ENCODE assay signal across 8 cellular contexts in the genomic region with DNA sequence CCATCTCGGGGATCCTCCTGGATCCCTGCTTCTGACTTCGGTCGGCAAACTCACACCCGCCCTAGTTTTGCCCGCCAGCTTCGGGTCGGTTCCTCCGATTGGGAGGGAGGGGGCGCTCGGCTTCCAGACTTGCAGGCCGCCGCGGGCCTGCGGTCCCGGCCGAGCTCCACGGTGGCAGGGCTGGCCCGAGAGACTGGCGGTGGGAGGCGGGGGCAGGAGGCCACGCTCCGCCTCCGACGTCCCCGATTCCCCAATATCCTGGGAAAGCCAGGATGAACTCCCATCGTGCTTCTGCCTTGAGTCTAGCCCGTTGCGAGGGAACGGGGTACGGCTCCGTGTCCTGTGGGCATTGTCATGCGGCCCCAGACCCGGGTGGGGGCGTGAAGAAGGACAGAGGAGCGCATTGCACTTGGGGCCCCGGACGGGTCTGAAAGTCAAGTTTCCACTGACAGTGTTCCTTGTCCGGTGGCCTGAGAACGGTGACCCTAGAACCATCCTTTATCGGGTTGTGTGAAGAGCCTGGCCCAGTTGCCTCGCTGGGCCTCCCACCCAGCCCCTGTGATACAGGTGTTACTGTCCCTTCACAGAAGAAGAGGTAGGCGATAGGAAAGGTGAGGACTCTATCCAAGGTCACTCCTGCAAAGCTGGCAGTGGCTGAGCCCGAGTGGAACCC. TPM values are rescaled to one million over a fixed set of nuclear protein-coding genes. Genes with fewer than 3 reads are reported as not detected.
DNase-seq lines count a peak whose midpoint lies in the region; ATAC-seq, FAIRE-seq and TF ChIP-seq lines count a peak whose summit lies in the region.

No MANE protein-coding gene starts in this region.

- no peak for TF ChIP-seq POLR2A in H1 (IDR thresholded peaks at IDR 0.05; ENCODE audit: control extremely low read depth in 1 of 2, low read depth in 2 of 2, low read length in 2 of 2)

- CTCF ChIA-PET in activated CD8-positive, alpha-beta T cell treated with anti-CD3 and anti-CD28 coated beads, Interleukin-2, amount 10 ng/mL, durations not matched to agents 7 days and 5 days (lab: Charles Lee): interaction anchor here (0.7 to 2.0 kb wide), 9 partner anchors 10 to 338 kb away, joined by 3 to 11 read pairs (median 5); no protein-coding TSS in a partner anchor
- CTCF ChIA-PET in H1 (lab: Charles Lee; ENCODE audit: partially characterized antibody): interaction anchor here (0.6 to 9.9 kb wide), 41 partner anchors 8 to 337 kb away, joined by 3 to 118 read pairs (median 6); no protein-coding TSS in a partner anchor

- peaks cover 14% of the 10 kb centered on the region for H3K27me3 ChIP-seq in CD4-positive, CD25-positive, alpha-beta regulatory T cell (ENCODE audit: control insufficient read depth, insufficient read depth, low read length)
- H3K27me3 ChIP-seq in H1 (replicated peaks in 1 of 4; ENCODE audit: control insufficient read depth in 3 of 4, extremely low read depth in 1 of 4, insufficient read depth in 3 of 4, low read length in 3 of 4): peaks cover 45 to 76% (median 67%) of the 10 kb centered on the region in 4 experiments

- peaks cover 0 to 3% of the 10 kb centered on the region in 2 experiments for H4K20me1 ChIP-seq in H1 (replicated peaks in 1 of 2; ENCODE audit: control insufficient read depth in 1 of 2, insufficient read depth in 2 of 2, low read length in 2 of 2)

- no peak for FAIRE-seq in H1 (lab: Jason Lieb, UNC)

- H2BK20ac ChIP-seq in H1 (ENCODE audit: low read length): no peak overlapping the region

- no peak overlapping the region for H4K8ac ChIP-seq in H1 (ENCODE audit: extremely low read depth, insufficient read depth, low read length)

- H2BK5ac ChIP-seq in H1 (ENCODE audit: low read depth, low read length): no peak overlapping the region

- TF ChIP-seq CTCF in H1 (IDR thresholded peaks at IDR 0.05; ENCODE audit: control extremely low read depth in 1 of 3, insufficient read depth in 1 of 3, low read depth in 1 of 3, low read length in 3 of 3): peak in 2 of 3 experiments; percentile 91 to 97; a peak in 3 of 4 replicates

- POLR2A ChIA-PET in activated CD8-positive, alpha-beta T cell treated with anti-CD3 and anti-CD28 coated beads, Interleukin-2, amount 10 ng/mL, durations not matched to agents 7 days and 5 days (lab: Charles Lee): no interaction called here
- POLR2A ChIA-PET in H1 (lab: Charles Lee; ENCODE audit: partially characterized antibody): interaction anchor here (1.1 to 1.5 kb wide), 2 partner anchors 89 to 98 kb away, joined by 3 read pairs; no protein-coding TSS in a partner anchor

- no peaks in the 10 kb centered on the region for H3K9me3 ChIP-seq in CD4-positive, CD25-positive, alpha-beta regulatory T cell (ENCODE audit: control insufficient read depth in 2 of 2, low read length in 2 of 2)
- H3K9me3 ChIP-seq in H1 (ENCODE audit: insufficient read depth in 2 of 2, low read depth in 1 of 2, low read length in 1 of 2): no peaks in the 10 kb centered on the region

- H2BK12ac ChIP-seq in H1 (ENCODE audit: low read depth, low read length): no peak overlapping the region

- no peak for ATAC-seq in CD4-positive, CD25-positive, alpha-beta regulatory T cell (ENCODE audit: low read depth in 2 of 2)
- ATAC-seq in GM21786 (IDR thresholded peaks at IDR 0.05; ENCODE audit: unreplicated experiment): peak; percentile 60
- peak; percentile 46 for ATAC-seq in activated CD8-positive, alpha-beta T cell treated with anti-CD3 and anti-CD28 coated beads, Interleukin-2, amount 10 ng/mL, durations not matched to agents 7 days and 5 days
- no peak for ATAC-seq in GM18519 (IDR thresholded peaks at IDR 0.05; ENCODE audit: low FRiP score, unreplicated experiment)

- H2BK120ac ChIP-seq in H1 (replicated peaks; ENCODE audit: low read depth, low read length): no peak overlapping the region

- H3K27ac ChIP-seq in CD4-positive, CD25-positive, alpha-beta regulatory T cell (ENCODE audit: insufficient read depth, low read length, poor library complexity, severe bottlenecking): no peak overlapping the region
- no peak overlapping the region for H3K27ac ChIP-seq in H1 (ENCODE audit: low read depth, low read length)

- H3K4me1 Mint-ChIP-seq in CD4-positive, CD25-positive, alpha-beta regulatory T cell: peaks cover 0 to 29% (median 11%) of the 10 kb centered on the region in 4 donors
- H3K4me1 Mint-ChIP-seq in activated CD8-positive, alpha-beta T cell treated with anti-CD3 and anti-CD28 coated beads, Interleukin-2, amount 10 ng/mL, durations not matched to agents 7 days and 5 days (ENCODE audit: low read depth): peaks cover 25% of the 10 kb centered on the region

- H2AFZ ChIP-seq in H1 (ENCODE audit: low read length): no peak overlapping the region

- H3K14ac ChIP-seq in H1 (ENCODE audit: insufficient read length): no peak overlapping the region

- no peaks in the 10 kb centered on the region for H3K36me3 ChIP-seq in CD4-positive, CD25-positive, alpha-beta regulatory T cell (ENCODE audit: control insufficient read depth, insufficient read depth, low read length)
- peaks cover 0 to 19% (median 0%) of the 10 kb centered on the region in 4 experiments; a peak in 2 of 8 replicates for H3K36me3 ChIP-seq in H1 (ENCODE audit: control insufficient read depth in 2 of 4, insufficient read depth in 4 of 4, low read length in 3 of 4)

- no peak overlapping the region for H3K27ac Mint-ChIP-seq in CD4-positive, CD25-positive, alpha-beta regulatory T cell
- no peak overlapping the region for H3K27ac Mint-ChIP-seq in activated CD8-positive, alpha-beta T cell treated with anti-CD3 and anti-CD28 coated beads, Interleukin-2, amount 10 ng/mL, durations not matched to agents 7 days and 5 days

- no peak overlapping the region for H3K4me3 ChIP-seq in CD4-positive, CD25-positive, alpha-beta regulatory T cell (ENCODE audit: low read depth, low read length)
- H3K4me3 ChIP-seq in H1 (ENCODE audit: extremely low read depth in 1 of 4, insufficient read depth in 2 of 4, low read depth in 3 of 4, low read length in 4 of 4): peak overlapping the region in 3 of 4 experiments; percentile 9 to 57 (median 11); a peak in 3 of 8 replicates

- WGBS in H1 (ENCODE audit: extremely low coverage in 1 of 2, insufficient coverage in 1 of 2, insufficient read length in 1 of 2, insufficient replicate concordance in 2 of 2, low coverage in 1 of 2, low lambda C conversion rate in 2 of 2, missing lambda C conversion rate in 1 of 2), 2 experiments: 6% methylated on average over 43 of the region's 43 CpGs; no CpG with 5 or more reads in 1 of the 2 experiments

- peaks cover 13% of the 10 kb centered on the region; the same call in 1 of the 2 replicates for H3K23me2 ChIP-seq in H1 (ENCODE audit: low read depth, low read length)

- peaks cover 53% of the 10 kb centered on the region for H3K27me3 Mint-ChIP-seq in CD4-positive, CD25-positive, alpha-beta regulatory T cell
- H3K27me3 Mint-ChIP-seq in activated CD8-positive, alpha-beta T cell treated with anti-CD3 and anti-CD28 coated beads, Interleukin-2, amount 10 ng/mL, durations not matched to agents 7 days and 5 days (ENCODE audit: low read depth): peaks cover 58% of the 10 kb centered on the region

- H3K9ac ChIP-seq in H1 (replicated peaks in 1 of 4; ENCODE audit: extremely low read depth in 1 of 4, low read depth in 3 of 4, low read length in 3 of 4): no peak overlapping the region

- H3K56ac ChIP-seq in H1 (replicated peaks; ENCODE audit: insufficient read length, low read depth, low read length): no peak overlapping the region

- H3K23ac ChIP-seq in H1 (ENCODE audit: insufficient read length): no peak overlapping the region

- no peaks in the 10 kb centered on the region for H3K79me2 ChIP-seq in H1 (ENCODE audit: control insufficient read depth in 1 of 2, insufficient read depth in 2 of 2, low read length in 2 of 2)

- no peaks in the 10 kb centered on the region for H3K79me1 ChIP-seq in H1 (ENCODE audit: low read depth, low read length)

- H3K4me3 Mint-ChIP-seq in CD4-positive, CD25-positive, alpha-beta regulatory T cell: peak overlapping the region; percentile 64 to 85 (median 79)
- peak overlapping the region; percentile 25 for H3K4me3 Mint-ChIP-seq in activated CD8-positive, alpha-beta T cell treated with anti-CD3 and anti-CD28 coated beads, Interleukin-2, amount 10 ng/mL, durations not matched to agents 7 days and 5 days

- no peak overlapping the region for H4K5ac ChIP-seq in H1 (ENCODE audit: insufficient read length, low read depth, low read length)

- H2BK15ac ChIP-seq in H1 (ENCODE audit: low read length): no peak overlapping the region

- H3K9me3 Mint-ChIP-seq in CD4-positive, CD25-positive, alpha-beta regulatory T cell: peaks cover 0 to 2% (median 0%) of the 10 kb centered on the region in 7 donors
- H3K9me3 Mint-ChIP-seq in activated CD8-positive, alpha-beta T cell treated with anti-CD3 and anti-CD28 coated beads, Interleukin-2, amount 10 ng/mL, durations not matched to agents 7 days and 5 days (ENCODE audit: insufficient read depth): no peaks in the 10 kb centered on the region

- no peak overlapping the region for H2AK5ac ChIP-seq in H1 (ENCODE audit: low read depth, low read length)

- TF ChIP-seq EP300 in H1 (IDR thresholded peaks at IDR 0.05; ENCODE audit: borderline replicate concordance in 1 of 2, low read depth in 2 of 2, low read length in 2 of 2): 0 out of 3 replicates have a peak, but pooled peaks of 1 of the 2 experiments have one; percentile 27

- no peak overlapping the region for H3K4ac ChIP-seq in H1 (replicated peaks; ENCODE audit: insufficient read length, low read depth, low read length)

- H3K36me3 Mint-ChIP-seq in CD4-positive, CD25-positive, alpha-beta regulatory T cell: no peaks in the 10 kb centered on the region
- no peaks in the 10 kb centered on the region for H3K36me3 Mint-ChIP-seq in activated CD8-positive, alpha-beta T cell treated with anti-CD3 and anti-CD28 coated beads, Interleukin-2, amount 10 ng/mL, durations not matched to agents 7 days and 5 days (ENCODE audit: low read depth)

- peak; percentile 8 to 63 (median 24) for DNase-seq in CD4-positive, CD25-positive, alpha-beta regulatory T cell
- peak; percentile 57 for DNase-seq in NCI-H2171 treated with DMSO at 0.1 percent for 48 hours (lab: John Stamatoyannopoulos, UW)
- DNase-seq in activated CD8-positive, alpha-beta T cell treated with anti-CD3 and anti-CD28 coated beads, Interleukin-2, amount 10 ng/mL, durations not matched to agents 7 days and 5 days: peak; percentile 66
- peak; percentile 71 to 89 for DNase-seq in H1 (ENCODE audit: low read depth in 1 of 2, low spot score in 2 of 2)
- peak; percentile 79 to 90 for DNase-seq in lung microvascular endothelial cell (ENCODE audit: low read depth in 2 of 2)
- peak; percentile 13 to 64 (median 35) for DNase-seq in stimulated activated CD4-positive, alpha-beta T cell treated with anti-CD3 and anti-CD28 coated beads, TNF-alpha, amount 100 ng/mL, for 24 hours (ENCODE audit: low read depth in 3 of 3)

- H4K91ac ChIP-seq in H1 (replicated peaks; ENCODE audit: insufficient read length, low read length): no peak overlapping the region

- peak overlapping the region; percentile 66 to 98 for H3K4me2 ChIP-seq in H1 (ENCODE audit: insufficient read depth in 1 of 2, low read depth in 2 of 2, low read length in 2 of 2)

- peak; percentile 98 to 99 for TF ChIP-seq RAD21 in H1 (IDR thresholded peaks at IDR 0.05 in 1 of 2, conservative IDR thresholded peaks at IDR 0.05 in 1 of 2; ENCODE audit: low read depth in 2 of 2, low read length in 2 of 2)

- H3K18ac ChIP-seq in H1 (ENCODE audit: extremely low read depth, low read length): no peak overlapping the region; the same call in 1 of the 2 replicates

- peaks cover 26% of the 10 kb centered on the region for H3K4me1 ChIP-seq in CD4-positive, CD25-positive, alpha-beta regulatory T cell (ENCODE audit: control insufficient read depth, insufficient read depth, low read length, poor library complexity, severe bottlenecking)
- peaks cover 5 to 28% (median 13%) of the 10 kb centered on the region in 4 experiments for H3K4me1 ChIP-seq in H1 (replicated peaks in 1 of 4; ENCODE audit: control insufficient read depth in 3 of 4, insufficient read depth in 4 of 4, low read length in 3 of 4)

RNA-seq across cellular contexts. Expression of a gene that starts 2.4 kb away (rescaled TPM):
- total RNA-seq in CD4-positive, CD25-positive, alpha-beta regulatory T cell: not detected
- not detected for polyA plus RNA-seq in CD4-positive, CD25-positive, alpha-beta regulatory T cell
- total RNA-seq in activated CD8-positive, alpha-beta T cell treated with anti-CD3 and anti-CD28 coated beads, Interleukin-2, amount 10 ng/mL, durations not matched to agents 7 days and 5 days: not detected
- total RNA-seq in H1 (2021; fragmentation: NEBNext Ultra II Directional; extraction: Animal tissue kit (Norgen Biotek cat#: 25700)): 0.23 and 0.30 TPM in 2 replicates
- polyA plus RNA-seq in H1 (2011; rRNA removed): 0.24 and 0.32 TPM in 2 replicates
- 0.25 TPM for polyA plus RNA-seq in H1 (2011; cell fraction: cytosol; rRNA removed)
- polyA plus RNA-seq in H1 (2011; cell fraction: nucleus; rRNA removed): 0.44 TPM
- 0.27 to 0.51 TPM (median 0.42 TPM) in 4 replicates for polyA plus RNA-seq in H1 (2012, experiment 1 of 2)
- 0.31 TPM for polyA plus RNA-seq in H1 (2012, experiment 2 of 2)
- polyA plus RNA-seq in H1 (2013, experiment 1 of 2): 0.10 TPM
- polyA plus RNA-seq in H1 (2013, experiment 2 of 2): 0.15 TPM
- polyA minus RNA-seq in H1 (2011; rRNA and poly(A)+ RNA removed): 0.19 and 0.46 TPM in 2 replicates
- polyA minus RNA-seq in H1 (2011; cell fraction: cytosol; rRNA and poly(A)+ RNA removed): 0.44 TPM
- polyA minus RNA-seq in H1 (2011; cell fraction: nucleus; rRNA and poly(A)+ RNA removed): 0.50 TPM
- 11.3 and 21.1 TPM in 2 replicates for total RNA-seq in lung microvascular endothelial cell

Comparison
In these comparisons a context has a peak if more than half of its experiments do, and no peak if none do; other contexts are left out.
1. ATAC-seq: peak in GM21786 (single experiment) and activated CD8-positive, alpha-beta T cell treated with anti-CD3 and anti-CD28 coated beads, Interleukin-2, amount 10 ng/mL, durations not matched to agents 7 days and 5 days (single experiment); none in CD4-positive, CD25-positive, alpha-beta regulatory T cell (0 of 2) and GM18519 (single experiment).
2. DNase-seq: peak in every context shown above with its lines; median percentile 84 in lung microvascular endothelial cell; 80 in H1; 66 in activated CD8-positive, alpha-beta T cell treated with anti-CD3 and anti-CD28 coated beads, Interleukin-2, amount 10 ng/mL, durations not matched to agents 7 days and 5 days; 57 in NCI-H2171 treated with DMSO at 0.1 percent for 48 hours; 35 in stimulated activated CD4-positive, alpha-beta T cell treated with anti-CD3 and anti-CD28 coated beads, TNF-alpha, amount 100 ng/mL, for 24 hours; 24 in CD4-positive, CD25-positive, alpha-beta regulatory T cell.